35 cellular contexts compared by ENCODE assay signal in the genomic region with DNA sequence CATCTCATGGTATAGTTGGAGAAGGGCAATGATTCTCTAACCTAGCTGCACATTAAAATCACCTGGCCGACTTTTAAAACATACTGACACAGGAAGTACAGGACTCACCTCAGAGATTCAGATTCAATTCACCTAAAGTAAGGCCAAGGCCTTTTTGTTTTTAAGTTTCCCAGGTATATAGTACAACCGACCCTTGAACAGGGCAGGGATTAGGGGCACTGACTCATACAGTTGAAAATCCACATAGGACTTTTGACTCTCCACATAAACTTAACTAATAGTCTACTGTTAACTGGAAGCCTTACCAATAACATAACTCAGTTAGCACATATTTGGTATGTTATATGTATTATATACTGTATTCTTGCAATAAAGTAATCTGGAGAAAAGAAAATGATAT.
"Had no signal": no experiment of that assay in that cellular context is flagged by ENCODE, and none has a peak within 500 bp of the region (broad histone marks: within the 10 kb centered on the region; RNA-seq: fewer than 3 reads in every experiment).

No MANE protein-coding gene starts in this region.

- H3K36me3 Mint-ChIP-seq: activated naive CD8-positive, alpha-beta T cell; brain had no signal

- H3K27me3 Mint-ChIP-seq: dendritic cell treated with granulocyte-macrophage colony-stimulating factor and Interleukin-4, amounts not matched to agents 40 ng/mL and 50 ng/mL, for 4 days had no signal

- H3K4me1 ChIP-seq: ascending aorta, breast epithelium, esophagus muscularis mucosa, foreskin keratinocyte, gastrocnemius medialis had no signal

- H3K4me3 Mint-ChIP-seq: activated B cell treated with CpG ODN at 0.5 μM for 24 hours; activated CD8-positive, alpha-beta T cell treated with anti-CD3 and anti-CD28 coated beads for 36 hours; activated naive CD8-positive, alpha-beta T cell; activated T-cell treated with anti-CD3 and anti-CD28 coated beads, Interleukin-2, amount 50 U/mL, for 4 hours; activated T-helper 17 cell treated with anti-CD3 and anti-CD28 coated beads, Interleukin-2, amount 50 U/mL, for 72 hours; brain; dendritic cell treated with granulocyte-macrophage colony-stimulating factor and Interleukin-4, amounts not matched to agents 40 ng/mL and 50 ng/mL, for 4 days; effector memory CD8-positive, alpha-beta T cell; T-helper 17 cell; T-helper 2 cell treated with Interferon-gamma antibody and Interleukin-4, amounts not matched to agents 5 μg/mL and 100 μg/mL, for 36 hours had no signal

- DNase-seq: activated B cell treated with CpG ODN at 0.5 μM for 24 hours; activated CD4-positive, alpha-beta T cell treated with anti-CD3 and anti-CD28 coated beads for 48 hours; activated CD4-positive, alpha-beta T cell treated with anti-CD3 and anti-CD28 coated beads, Interleukin-2, amount 50 U/mL, for 1 hour; activated CD4-positive, alpha-beta T cell treated with anti-CD3 and anti-CD28 coated beads, Interleukin-2, amount 50 U/mL, for 48 hours; activated CD8-positive, alpha-beta memory T cell treated with anti-CD3 and anti-CD28 coated beads for 24 hours; activated CD8-positive, alpha-beta T cell treated with anti-CD3 and anti-CD28 coated beads for 36 hours; activated effector memory CD4-positive, alpha-beta T cell treated with Interleukin-2 at 50 U/mL for 16 hours; activated gamma-delta T cell treated with Interleukin-2 at 50 U/mL for 16 hours; activated naive CD4-positive, alpha-beta T cell treated with anti-CD3 and anti-CD28 coated beads, Interleukin-2, amount 50 U/mL, for 16 hours; activated naive CD4-positive, alpha-beta T cell treated with Interleukin-2 at 50 U/mL for 16 hours; activated T-cell treated with anti-CD3 and anti-CD28 coated beads, Interleukin-2, amount 50 U/mL, for 4 hours; amygdala; central memory CD4-positive, alpha-beta T cell; cerebellar nuclear complex; dorsolateral prefrontal cortex; effector memory CD8-positive, alpha-beta T cell; erythroblast; foreskin keratinocyte; gastrocnemius medialis; glutamatergic neuron; T-helper 1 cell; T-helper 17 cell; T1000; WERI-Rb-1 had no signal

- H3K27ac ChIP-seq: ascending aorta, breast epithelium, cardiac muscle cell, coronary artery, dorsolateral prefrontal cortex, esophagus muscularis mucosa, foreskin keratinocyte, gastrocnemius medialis, WERI-Rb-1 had no signal

- H3K9me3 Mint-ChIP-seq: activated B cell treated with CpG ODN at 0.5 μM for 24 hours; activated CD8-positive, alpha-beta T cell treated with anti-CD3 and anti-CD28 coated beads for 36 hours; activated T-cell treated with anti-CD3 and anti-CD28 coated beads, Interleukin-2, amount 50 U/mL, for 4 hours; activated T-helper 17 cell treated with anti-CD3 and anti-CD28 coated beads, Interleukin-2, amount 50 U/mL, for 72 hours; brain; dendritic cell treated with granulocyte-macrophage colony-stimulating factor and Interleukin-4, amounts not matched to agents 40 ng/mL and 50 ng/mL, for 4 days; effector memory CD8-positive, alpha-beta T cell; T-helper 2 cell treated with Interferon-gamma antibody and Interleukin-4, amounts not matched to agents 5 μg/mL and 100 μg/mL, for 36 hours had no signal

- H3K27me3 ChIP-seq: ascending aorta, breast epithelium, cardiac muscle cell, esophagus muscularis mucosa, foreskin keratinocyte, gastrocnemius medialis had no signal

- H3K27ac Mint-ChIP-seq: activated B cell treated with CpG ODN at 0.5 μM for 24 hours; activated CD8-positive, alpha-beta T cell treated with anti-CD3 and anti-CD28 coated beads for 36 hours; activated naive CD8-positive, alpha-beta T cell; activated T-helper 17 cell treated with anti-CD3 and anti-CD28 coated beads, Interleukin-2, amount 50 U/mL, for 72 hours; dendritic cell treated with granulocyte-macrophage colony-stimulating factor and Interleukin-4, amounts not matched to agents 40 ng/mL and 50 ng/mL, for 4 days; effector memory CD8-positive, alpha-beta T cell; T-helper 17 cell; T-helper 2 cell treated with Interferon-gamma antibody and Interleukin-4, amounts not matched to agents 5 μg/mL and 100 μg/mL, for 36 hours had no signal

- ATAC-seq: activated CD4-positive, CD25-positive, alpha-beta regulatory T cell treated with anti-CD3 and anti-CD28 coated beads, Interleukin-2, amount 50 U/mL, for 24 hours; activated CD8-positive, alpha-beta T cell treated with anti-CD3 and anti-CD28 coated beads for 36 hours; activated T-cell treated with anti-CD3 and anti-CD28 coated beads, Interleukin-2, amount 50 U/mL, for 4 hours; activated T-helper 17 cell treated with anti-CD3 and anti-CD28 coated beads, Interleukin-2, amount 50 U/mL, for 72 hours; effector memory CD8-positive, alpha-beta T cell; foreskin keratinocyte; gastrocnemius medialis; T-helper 17 cell had no signal

- H3K4me3 ChIP-seq: ascending aorta, breast epithelium, cardiac muscle cell, coronary artery, dorsolateral prefrontal cortex, esophagus muscularis mucosa, gastrocnemius medialis had no signal

- H3K9me3 ChIP-seq: ascending aorta, breast epithelium, esophagus muscularis mucosa, gastrocnemius medialis had no signal

- H3K36me3 ChIP-seq: ascending aorta, breast epithelium, cardiac muscle cell, esophagus muscularis mucosa, gastrocnemius medialis, WERI-Rb-1 had no signal

- H3K4me1 Mint-ChIP-seq: activated B cell treated with CpG ODN at 0.5 μM for 24 hours; activated T-helper 17 cell treated with anti-CD3 and anti-CD28 coated beads, Interleukin-2, amount 50 U/mL, for 72 hours; T-helper 17 cell had no signal
